33 cellular contexts compared by ENCODE assay signal in the genomic region with DNA sequence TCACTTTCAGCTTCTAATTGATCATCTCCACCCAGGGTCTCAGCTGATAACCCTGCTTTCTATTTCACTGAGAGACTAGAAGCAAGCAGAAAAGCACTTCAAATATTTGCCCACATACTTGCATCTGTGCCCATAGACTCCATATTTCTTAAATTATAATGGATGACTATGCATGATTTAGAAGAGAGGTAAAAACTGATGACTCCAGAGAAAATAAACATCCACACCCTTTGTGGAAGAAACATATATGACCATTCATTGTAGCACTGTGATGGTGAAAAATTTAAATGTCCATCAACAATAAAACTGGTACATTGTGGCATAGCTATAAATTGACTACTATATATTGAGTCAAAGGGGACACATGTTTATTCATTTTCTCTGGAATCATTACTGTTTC.
"Had no signal": no experiment of that assay in that cellular context is flagged by ENCODE, and none has a peak within 500 bp of the region (broad histone marks: within the 10 kb centered on the region; RNA-seq: fewer than 3 reads in every experiment).

No MANE protein-coding gene starts in this region.

- H3K27me3 ChIP-seq: MG63 had no signal

- H3K4me3 ChIP-seq: MG63 had no signal

- DNase-seq: Karpas-422, Kasumi-1, MG63, MV-4-11, NCI-H1048, NCI-H1092, NCI-H1092 treated with DMSO at 0.1 percent for 48 hours, NCI-H1105, NCI-H1105 treated with DMSO at 0.1 percent for 48 hours, NCI-H1417, NCI-H1417 treated with DMSO at 0.1 percent for 48 hours, NCI-H1436, NCI-H1436 treated with DMSO at 0.1 percent for 48 hours, NCI-H146, NCI-H1694, NCI-H1694 treated with DMSO at 0.1 percent for 48 hours, NCI-H187, NCI-H187 treated with DMSO at 0.1 percent for 48 hours, NCI-H1930, NCI-H2029, NCI-H2081, NCI-H2081 treated with DMSO at 0.1 percent for 48 hours, NCI-H2107, NCI-H2171, NCI-H2171 treated with DMSO at 0.1 percent for 48 hours, NCI-H2227 treated with DMSO at 0.1 percent for 48 hours, NCI-H226, NCI-H345, NCI-H446, NCI-H446 treated with DMSO at 0.1 percent for 48 hours, NCI-H510A, NCI-H510A treated with DMSO at 0.1 percent for 48 hours, NCI-H524 had no signal
